In genomic region chr5:123035950-123036390, GRCh38 we compare ENCODE assay signal across 8 cellular contexts. TPM values are rescaled to one million over a fixed set of nuclear protein-coding genes. Genes with fewer than 3 reads are reported as not detected.
DNase-seq lines count a peak whose midpoint lies in the region; ATAC-seq and TF ChIP-seq lines count a peak whose summit lies in the region.

No MANE protein-coding gene starts in this region.

- peak overlapping the region; percentile 77 for H3K4me3 Mint-ChIP-seq in memory B cell
- H3K4me3 Mint-ChIP-seq in CD4-positive, alpha-beta T cell, result no peak overlapping the region

- H3K4me1 Mint-ChIP-seq in memory B cell, result peaks cover 11% of the 10 kb centered on the region
- peaks cover 9% of the 10 kb centered on the region for H3K4me1 Mint-ChIP-seq in CD4-positive, alpha-beta T cell (ENCODE audit: low read depth)

- H3K27me3 Mint-ChIP-seq in memory B cell, result peaks cover 31% of the 10 kb centered on the region
- peaks cover 78% of the 10 kb centered on the region for H3K27me3 Mint-ChIP-seq in CD4-positive, alpha-beta T cell

- WGBS in upper lobe of left lung, 2 donors, result 0% methylated on average over 19 of the region's 37 CpGs; no CpG with 5 or more reads in 1 of the 2 donors

- DNase-seq in stimulated activated CD4-positive, alpha-beta T cell treated with anti-CD3 and anti-CD28 coated beads, Interleukin-15, amount 100 ng/mL, for 24 hours, result peak; percentile 14
- DNase-seq in stimulated activated CD4-positive, alpha-beta T cell treated with anti-CD3 and anti-CD28 coated beads, Interleukin-2, amount 100 ng/mL, for 48 hours, result no peak
- DNase-seq in SK-MEL-5 (ENCODE audit: low read depth, low spot score), result peak; percentile 41
- DNase-seq in epidermal melanocyte (ENCODE audit: insufficient read length, low spot score), result peak; percentile 31
- DNase-seq in memory B cell (ENCODE audit: low spot score in 2 of 2), result peak in 1 of 2 donors; percentile 25
- DNase-seq in upper lobe of left lung, result peak; percentile 69 to 88
- no peak for DNase-seq in CD4-positive, alpha-beta T cell

- in situ Hi-C loops in SK-MEL-5 (cut with HindIII; ENCODE audit: low pct_unique_long_range_greater_than_20kb, low sequenced_read_pairs), result no loop called here

- ATAC-seq in HG02870 (IDR thresholded peaks at IDR 0.05; ENCODE audit: unreplicated experiment), result peak; percentile 15
- peak; percentile 33 for ATAC-seq in memory B cell (ENCODE audit: low read depth)
- peak; percentile 78 to 83 for ATAC-seq in upper lobe of left lung (ENCODE audit: low FRiP score in 2 of 2)
- ATAC-seq in CD4-positive, alpha-beta T cell (ENCODE audit: poor library complexity), result no peak

- intact Hi-C loops in CD4-positive, alpha-beta T cell (cut with DNase I, micrococcal nuclease), result no loop called here

- no peak for TF ChIP-seq POLR2A in upper lobe of left lung (IDR thresholded peaks at IDR 0.05)

- no peak overlapping the region for H3K27ac Mint-ChIP-seq in memory B cell
- H3K27ac Mint-ChIP-seq in CD4-positive, alpha-beta T cell, result no peak overlapping the region

- no peaks in the 10 kb centered on the region for H3K9me3 ChIP-seq in upper lobe of left lung
- no peaks in the 10 kb centered on the region for H3K9me3 ChIP-seq in CD4-positive, alpha-beta T cell (ENCODE audit: control insufficient read depth, low read length)

- POLR2A ChIA-PET in CD4-positive, alpha-beta T cell (lab: Charles Lee), result no interaction called here

- H3K9me3 Mint-ChIP-seq in memory B cell, result no peaks in the 10 kb centered on the region
- no peaks in the 10 kb centered on the region for H3K9me3 Mint-ChIP-seq in CD4-positive, alpha-beta T cell

- peak overlapping the region; percentile 66 to 95 (median 82) for H3K4me3 ChIP-seq in upper lobe of left lung

- CTCF ChIA-PET in CD4-positive, alpha-beta T cell (lab: Charles Lee), result no interaction called here

- no peak for TF ChIP-seq CTCF in upper lobe of left lung (IDR thresholded peaks at IDR 0.05)
- TF ChIP-seq CTCF in CD4-positive, alpha-beta T cell (IDR thresholded peaks at IDR 0.05), result no peak

- peaks cover 0 to 9% (median 0%) of the 10 kb centered on the region in 4 donors for H3K27me3 ChIP-seq in upper lobe of left lung
- H3K27me3 ChIP-seq in CD4-positive, alpha-beta T cell (ENCODE audit: control insufficient read depth, insufficient read depth, low read length), result peaks cover 63% of the 10 kb centered on the region

- peaks cover 0 to 20% (median 2%) of the 10 kb centered on the region in 4 donors for H3K4me1 ChIP-seq in upper lobe of left lung

- H3K36me3 ChIP-seq in upper lobe of left lung, result no peaks in the 10 kb centered on the region

- peak overlapping the region; percentile 84 to 96 (median 92) for H3K27ac ChIP-seq in upper lobe of left lung
- no peak overlapping the region for H3K27ac ChIP-seq in CD4-positive, alpha-beta T cell (ENCODE audit: low read depth, low read length)

- no peaks in the 10 kb centered on the region for H3K36me3 Mint-ChIP-seq in memory B cell
- no peaks in the 10 kb centered on the region for H3K36me3 Mint-ChIP-seq in CD4-positive, alpha-beta T cell (ENCODE audit: low read depth)

- TF ChIP-seq EP300 in upper lobe of left lung (IDR thresholded peaks at IDR 0.05), result no peak

RNA-seq across cellular contexts. Expression of gene PPIC, which starts 0.6 kb away (rescaled TPM):
- total RNA-seq in SK-MEL-5 (2014; rRNA removed; shearing (Covaris generic)), result 16.6 and 20.1 TPM in 2 replicates
- polyA plus RNA-seq in SK-MEL-5 (2015; cell fraction: cytosol; rRNA removed), result 44.8 and 47.3 TPM in 2 replicates
- polyA plus RNA-seq in SK-MEL-5 (2015; cell fraction: nucleus; rRNA removed), result 16.7 and 16.8 TPM in 2 replicates
- 10 to 100 TPM in 5 of 6 donors, 1 to 10 TPM in 1; 8.4 to 46.1 (median 29.2) TPM for total RNA-seq in upper lobe of left lung
- not detected for total RNA-seq in CD4-positive, alpha-beta T cell

RNA-seq across cellular contexts. Expression of gene PRDM6, which starts 53.1 kb away (rescaled TPM):
- total RNA-seq in SK-MEL-5 (2014; rRNA removed; shearing (Covaris generic)), result 0.03 TPM in 1 of 2 replicates, not detected in the other
- polyA plus RNA-seq in SK-MEL-5 (2015; cell fraction: cytosol; rRNA removed), result 0.23 TPM in 1 of 2 replicates, not detected in the other
- polyA plus RNA-seq in SK-MEL-5 (2015; cell fraction: nucleus; rRNA removed), result 0.01 TPM in 1 of 2 replicates, not detected in the other
- total RNA-seq in upper lobe of left lung, result 10 to 100 TPM in 1 of 6 donors, 1 to 10 TPM in 5; 2.8 to 12.8 (median 3.6) TPM
- not detected for total RNA-seq in CD4-positive, alpha-beta T cell

Comparison
In these comparisons a context has a peak if more than half of its experiments do, and no peak if none do; other contexts are left out.
1. DNase-seq: peak in stimulated activated CD4-positive, alpha-beta T cell treated with anti-CD3 and anti-CD28 coated beads, Interleukin-15, amount 100 ng/mL, for 24 hours (single experiment), SK-MEL-5 (single experiment), epidermal melanocyte (single experiment) and upper lobe of left lung (2 of 2); none in stimulated activated CD4-positive, alpha-beta T cell treated with anti-CD3 and anti-CD28 coated beads, Interleukin-2, amount 100 ng/mL, for 48 hours (0 of 2) and CD4-positive, alpha-beta T cell (0 of 10).
2. RNA of gene PPIC, which starts 0.6 kb away (total RNA-seq): 8.4 to 46.1 TPM in upper lobe of left lung and 16.6 to 20.1 TPM in SK-MEL-5; not detected in CD4-positive, alpha-beta T cell; every median in the first group is over 4 times any median in the second.